In the genomic region with DNA sequence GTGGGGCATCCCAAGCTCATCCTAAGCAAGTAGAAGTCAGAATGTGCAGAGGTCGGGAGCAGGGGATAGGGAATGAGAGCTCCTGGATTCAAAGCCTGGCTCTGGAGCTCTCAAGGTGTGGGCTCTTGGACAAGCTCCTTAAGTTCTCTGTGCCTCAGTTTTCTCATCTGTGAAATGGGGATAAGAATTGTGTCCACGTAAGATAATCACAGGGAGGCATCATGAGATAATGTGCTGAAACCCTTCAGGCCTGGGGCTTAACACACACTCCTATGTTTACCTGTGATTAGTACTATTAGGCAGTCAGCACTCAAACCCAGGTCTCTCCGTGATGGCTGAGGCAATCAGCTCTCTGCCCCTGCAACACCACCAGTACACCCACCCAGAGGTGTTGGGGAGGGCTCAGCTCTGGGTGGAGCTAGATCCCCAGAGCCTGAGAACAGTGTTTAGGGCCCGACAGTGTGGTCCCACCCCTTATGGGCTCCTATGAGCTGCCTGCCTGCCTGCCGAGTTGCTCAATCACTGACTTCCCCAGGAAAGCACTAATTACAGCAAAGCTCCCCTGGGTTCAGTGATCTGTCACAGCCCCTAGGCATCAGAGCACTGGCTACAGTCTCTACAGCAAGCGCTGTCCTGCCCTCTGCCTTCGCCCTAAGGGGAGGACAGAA, we compare ENCODE assay signal across 11 cellular contexts. TPM values are rescaled to one million over a fixed set of nuclear protein-coding genes. Genes with fewer than 3 reads are reported as not detected.
A peak's percentile ranks its signal among the peaks of the same experiment; 100 is the strongest.
DNase-seq lines count a peak whose midpoint lies in the region; ATAC-seq, FAIRE-seq and TF ChIP-seq lines count a peak whose summit lies in the region.
"Had no signal": no experiment of that assay in that cellular context is flagged by ENCODE, and none has a peak within 500 bp of the region (broad histone marks: within the 10 kb centered on the region; RNA-seq: fewer than 3 reads in every experiment).

No MANE protein-coding gene starts in this region.

- no peak for FAIRE-seq in GM12878 (lab: Jason Lieb, UNC)

- no peak for TF ChIP-seq RAD21 in GM12878 (IDR thresholded peaks at IDR 0.05; ENCODE audit: insufficient read depth, low read depth, low read length)

- no peak overlapping the region for H3K4me2 ChIP-seq in GM12878 (ENCODE audit: control insufficient read depth, insufficient read depth)

- POLR2A ChIA-PET in GM12878 (lab: Charles Lee), result no interaction called here

- no peak overlapping the region for H3K27ac ChIP-seq in GM12878 (ENCODE audit: control insufficient read depth, insufficient read depth)
- H3K27ac ChIP-seq: brain microvascular endothelial cell had no signal

- in situ Hi-C loops in GM12878 (cut with MboI), result no loop called here

- no peak for TF ChIP-seq POLR2A in GM12878 (IDR thresholded peaks at IDR 0.05; ENCODE audit: low read depth, low read length)

- RAD21 ChIA-PET in GM12878 (lab: Charles Lee; ENCODE audit: unreplicated experiment), result interaction anchor here (1.3 to 1.5 kb wide), 2 partner anchors 16 to 18 kb away, joined by 3 read pairs; no protein-coding TSS in a partner anchor

- no peak overlapping the region for H2AFZ ChIP-seq in GM12878 (ENCODE audit: control insufficient read depth, low read depth, low read length)

- H3K9me3 ChIP-seq in GM12878 (replicated peaks; ENCODE audit: control insufficient read depth, insufficient read depth, low read length), result no peaks in the 10 kb centered on the region

- intact Hi-C loops in GM12878 (cut with micrococcal nuclease; ENCODE audit: unreplicated experiment), result no loop called here

- peaks cover 5% of the 10 kb centered on the region; the same call in 1 of the 2 replicates for H3K4me1 ChIP-seq in GM12878 (ENCODE audit: control insufficient read depth, insufficient read depth, low read length)

- DNase-seq in AG10803 (ENCODE audit: low read depth) (peak; percentile 43), M059J (ENCODE audit: low read depth) (peak; percentile 84), GM12878 (ENCODE audit: low read depth, low spot score) (no peak), islet precursor cell (peak; percentile 95), NCI-H2196 (lab: John Stamatoyannopoulos, UW; ENCODE audit: unreplicated experiment) (no peak), SW 1271 (lab: John Stamatoyannopoulos, UW) (no peak)
- DNase-seq: brain microvascular endothelial cell, NCI-H446 treated with DMSO at 0.1 percent for 48 hours, occipital lobe had no signal

- H4K20me1 ChIP-seq in GM12878 (ENCODE audit: control insufficient read depth, insufficient read depth), result no peaks in the 10 kb centered on the region

- TF ChIP-seq CTCF in AG10803 (conservative IDR thresholded peaks at IDR 0.05; ENCODE audit: low read length) (no peak), GM12878 (IDR thresholded peaks at IDR 0.05 in 2 of 3, conservative IDR thresholded peaks at IDR 0.05 in 1 of 3; ENCODE audit: control insufficient read depth in 2 of 3, extremely low read depth in 1 of 3, insufficient read depth in 1 of 3, low read depth in 3 of 3, low read length in 3 of 3) (no peak)

- WGBS in GM12878 (ENCODE audit: insufficient coverage, insufficient replicate concordance, low lambda C conversion rate, missing lambda C conversion rate), result 26% methylated on average over 7 of the region's 7 CpGs

- no peak overlapping the region for H3K9ac ChIP-seq in GM12878 (ENCODE audit: control insufficient read depth, insufficient read depth, low read length)

- H3K79me2 ChIP-seq in GM12878 (ENCODE audit: control insufficient read depth, insufficient read depth, low read length), result no peaks in the 10 kb centered on the region

- no TSS peak for BruUV-seq in GM12878 (replicated peaks; lab: Mats Ljungman, UMichigan)

- SMC1A ChIA-PET in GM12878 (lab: Charles Lee; ENCODE audit: uncharacterized antibody, unreplicated experiment), result interaction anchor here (1.0 to 1.5 kb wide), 2 partner anchors 11 to 119 kb away, joined by 3 read pairs; no protein-coding TSS in a partner anchor

- H3K36me3 ChIP-seq in GM12878 (ENCODE audit: control insufficient read depth in 2 of 2, insufficient read depth in 2 of 2, low read length in 1 of 2), result no peaks in the 10 kb centered on the region
- H3K36me3 ChIP-seq: brain microvascular endothelial cell had no signal

- no peak overlapping the region for H3K4me3 ChIP-seq in AG10803 (ENCODE audit: low read length)
- H3K4me3 ChIP-seq in GM12878, result no peak overlapping the region

- ATAC-seq in GM12878 (peak; percentile 37), GM18511 (IDR thresholded peaks at IDR 0.05; ENCODE audit: unreplicated experiment) (no peak), HG02571 (IDR thresholded peaks at IDR 0.05; ENCODE audit: unreplicated experiment) (no peak)

- TF ChIP-seq EP300 in GM12878 (IDR thresholded peaks at IDR 0.05; ENCODE audit: borderline replicate concordance in 1 of 2, control insufficient read depth in 1 of 2, low read depth in 2 of 2, low read length in 2 of 2), result no peak

- CTCF ChIA-PET in GM12878 (lab: Yijun Ruan, JAX), result interaction anchor here (0.7 to 1.3 kb wide), 2 partner anchors 15 to 385 kb away, joined by 3 read pairs; no protein-coding TSS in a partner anchor

- H3K27me3 ChIP-seq in GM12878 (replicated peaks in 1 of 2; ENCODE audit: control insufficient read depth in 2 of 2, insufficient read depth in 2 of 2, low read length in 1 of 2), result no peaks in the 10 kb centered on the region
- H3K27me3 ChIP-seq: brain microvascular endothelial cell had no signal

TF ChIP-seq in GM12878, 131 proteins besides CTCF, POLR2A, EP300 and RAD21 (continues in another document):
- TF ChIP-seq ELK1 (IDR thresholded peaks at IDR 0.05; ENCODE audit: low read depth, low read length) (no peak), STAT1 (conservative IDR thresholded peaks at IDR 0.05) (no peak), STAT3 (IDR thresholded peaks at IDR 0.05; ENCODE audit: low read depth, low read length) (no peak), MXI1 (IDR thresholded peaks at IDR 0.05; ENCODE audit: low read depth, low read length) (no peak), SUZ12 (IDR thresholded peaks at IDR 0.05; ENCODE audit: unreplicated experiment) (no peak), MTA3 (IDR thresholded peaks at IDR 0.05; ENCODE audit: borderline replicate concordance, low read length) (no peak), HSF1 (IDR thresholded peaks at IDR 0.05; ENCODE audit: low read depth, low read length) (no peak), TCF12 (IDR thresholded peaks at IDR 0.05; ENCODE audit: low read depth, low read length) (no peak), ZNF274 (IDR thresholded peaks at IDR 0.05; ENCODE audit: insufficient read depth, insufficient read length) (no peak), CBX3 (IDR thresholded peaks at IDR 0.05; ENCODE audit: borderline replicate concordance, low read depth) (no peak), BACH1 (IDR thresholded peaks at IDR 0.05; ENCODE audit: borderline replicate concordance) (no peak), CREM (IDR thresholded peaks at IDR 0.05; ENCODE audit: low read depth) (no peak), NBN (IDR thresholded peaks at IDR 0.05) (no peak), ASH2L (IDR thresholded peaks at IDR 0.05; ENCODE audit: borderline replicate concordance, low read depth) (no peak)

RNA-seq across cellular contexts. Expression of gene SIRPA, which starts 6.3 kb away (rescaled TPM):
- total RNA-seq in M059J (2014; rRNA removed; shearing (Covaris generic)), result 25.1 and 42.4 TPM in 2 replicates
- total RNA-seq in GM12878 (2013; cell fraction: nucleolus; rRNA removed), result 10.5 and 11.5 TPM in 2 replicates
- total RNA-seq in GM12878 (2014; rRNA removed) (5.9 and 7.2 TPM in 2 replicates), GM12878 (2014; rRNA removed; fragmentation: Illumina TruSeq; extraction: Trizol) (4.7 and 5.3 TPM in 2 replicates), GM12878 (2021) (13.1 and 13.3 TPM in 2 replicates)
- 1.6 TPM for polyA plus RNA-seq in GM12878 (2011; ENCODE audit: low read depth)
- polyA plus RNA-seq in GM12878 (2011; rRNA removed) (2.6 and 4.6 TPM in 2 replicates), GM12878 (2014; fragmentation: Illumina TruSeq; extraction: Trizol) (7.8 and 13.2 TPM in 2 replicates), GM12878 (2014; fragmentation: Nextera tagmentation; extraction: Ambion mirVana) (1 to 10 TPM; 1.7 to 2.7 TPM), GM12878 (2014; rRNA removed) (9.3 and 10.4 TPM in 2 replicates), GM12878 (2016; fragmentation: Nextera tagmentation; extraction: Ambion mirVana) (1 to 10 TPM; 3.6 to 3.7 TPM)
- polyA plus RNA-seq in GM12878 (2011; cell fraction: cytosol; rRNA removed), result 5.6 and 6.2 TPM in 2 replicates
- polyA plus RNA-seq in GM12878 (2011; cell fraction: nucleus; rRNA removed), result 12.7 and 13.6 TPM in 2 replicates
- polyA plus RNA-seq in GM12878 (2012), result 3.6 and 5.1 TPM in 2 replicates
- polyA minus RNA-seq in GM12878 (2011; rRNA and poly(A)+ RNA removed), result 3.5 and 3.7 TPM in 2 replicates
- polyA minus RNA-seq in GM12878 (2011; cell fraction: cytosol; rRNA and poly(A)+ RNA removed), result 1.1 and 2.6 TPM in 2 replicates
- polyA minus RNA-seq in GM12878 (2011; cell fraction: nucleus; rRNA and poly(A)+ RNA removed), result 1.7 and 2.3 TPM in 2 replicates

Comparison
In these comparisons a context has a peak if more than half of its experiments do, and no peak if none do; other contexts are left out.
1. DNase-seq: peak in AG10803 (single experiment), M059J (single experiment) and islet precursor cell (single experiment); none in GM12878 (single experiment), NCI-H2196 (single experiment) and SW 1271 (0 of 2).